1 cellular context compared by ENCODE assay signal in the genomic region with DNA sequence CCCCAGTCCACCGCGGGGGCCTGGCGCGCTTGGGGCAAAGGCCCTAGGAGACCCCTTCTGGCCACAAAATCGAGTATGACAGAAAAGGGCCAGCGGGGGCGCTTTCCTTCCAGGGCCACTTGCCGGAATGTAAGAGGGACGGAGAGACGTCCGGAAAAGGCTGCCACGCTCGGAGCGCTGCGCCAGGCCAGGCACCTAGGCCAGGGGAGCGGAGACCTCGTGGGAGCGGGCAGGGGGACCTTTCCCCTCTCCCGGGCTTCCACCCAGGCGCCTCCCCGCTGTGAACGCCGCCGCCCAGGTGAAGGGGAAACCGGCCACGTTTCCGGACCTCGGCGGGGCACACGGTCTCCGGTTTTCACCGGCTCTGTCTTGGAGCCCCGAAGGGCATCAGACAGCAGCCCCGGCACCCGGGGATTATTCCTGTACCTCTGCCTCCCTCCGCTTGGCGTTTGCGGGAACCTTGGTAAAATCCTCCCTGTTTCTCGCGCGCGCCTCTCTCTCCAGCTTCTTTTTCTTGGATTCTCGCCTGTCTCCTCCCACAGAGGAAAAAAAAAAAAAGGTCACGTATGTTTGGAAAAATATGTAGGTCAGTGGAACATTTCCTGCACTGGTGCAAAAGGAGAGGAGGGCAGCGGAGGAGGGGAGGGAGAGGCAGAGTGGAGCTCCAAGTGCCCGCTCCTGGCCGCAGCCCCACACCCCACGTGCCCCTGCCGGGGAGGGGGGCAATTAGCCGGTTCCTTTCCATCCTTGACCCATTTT.
TF ChIP-seq lines count a peak whose summit lies in the region.

No MANE protein-coding gene starts in this region.

TF ChIP-seq in IMR-90, 13 proteins besides CTCF, POLR2A, EP300 and RAD21 (continued from another document):
- no peak for TF ChIP-seq RCOR1 (IDR thresholded peaks at IDR 0.05; ENCODE audit: insufficient replicate concordance, low read length)
- peak; percentile 31; the same call in 1 of the 2 replicates for TF ChIP-seq BHLHE40 (IDR thresholded peaks at IDR 0.05; ENCODE audit: low read depth, low read length)
